Comparison of ENCODE assay signal across 9 cellular contexts in the genomic region with DNA sequence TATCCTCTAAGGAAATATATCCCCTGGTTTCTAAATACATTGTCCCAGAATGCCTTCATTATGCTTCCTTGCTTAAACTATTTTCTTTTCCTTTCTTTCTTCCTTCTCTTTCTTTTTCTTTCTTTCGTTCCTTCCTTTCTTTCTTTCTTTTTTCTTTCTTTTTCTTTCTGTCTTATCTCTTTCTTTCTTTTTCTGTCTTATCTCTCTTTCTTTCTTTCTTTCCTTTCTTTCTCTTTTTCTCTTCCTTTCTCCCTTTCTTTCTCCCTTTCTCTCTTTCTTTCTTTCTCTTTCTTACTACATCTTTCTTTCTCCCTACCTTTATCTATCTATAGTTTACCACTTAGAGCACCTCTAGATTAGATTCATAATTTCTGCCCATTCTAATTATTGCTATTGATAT.
"Had no signal": no experiment of that assay in that cellular context is flagged by ENCODE, and none has a peak within 500 bp of the region (broad histone marks: within the 10 kb centered on the region; RNA-seq: fewer than 3 reads in every experiment).

No MANE protein-coding gene starts in this region.

- H3K4me1 Mint-ChIP-seq: IgD-negative memory B cell had no signal

- H3K27ac ChIP-seq: GM23248, HL-60 had no signal

- ATAC-seq: HepG2 had no signal

- H3K9me3 ChIP-seq: HAP-1 had no signal

- H3K27ac Mint-ChIP-seq: HFFc6, IgD-negative memory B cell had no signal

- DNase-seq: GM23248, GOT3, H7, HFFc6, KG1 had no signal

- H3K4me1 ChIP-seq: HAP-1 had no signal

- H3K36me3 ChIP-seq: HAP-1 had no signal

- H3K4me3 ChIP-seq: GM23248, HAP-1 had no signal

- H3K4me3 Mint-ChIP-seq: HFFc6, IgD-negative memory B cell had no signal
